ENCODE assay signal across 8 cellular contexts in genomic region chr6:100925756-100926155, GRCh38.
"Had no signal": no experiment of that assay in that cellular context is flagged by ENCODE, and none has a peak within 500 bp of the region (broad histone marks: within the 10 kb centered on the region; RNA-seq: fewer than 3 reads in every experiment).

No MANE protein-coding gene starts in this region.

- H3K9ac ChIP-seq: GM23248 had no signal

- H3K4me1 ChIP-seq: HAP-1 had no signal

- DNase-seq: GM23248, GOT3, H7, HFFc6, IMR-90 had no signal

- H3K36me3 ChIP-seq: HAP-1 had no signal

- H2AFZ ChIP-seq: GM23248 had no signal

- H3K4me3 ChIP-seq: GM23248, HAP-1, K562 had no signal

- H3K27ac ChIP-seq: GM23248 had no signal

- ATAC-seq: HCT116, K562 had no signal

- H3K9me3 ChIP-seq: HAP-1 had no signal
